2 cellular contexts compared by ENCODE assay signal in the genomic region with DNA sequence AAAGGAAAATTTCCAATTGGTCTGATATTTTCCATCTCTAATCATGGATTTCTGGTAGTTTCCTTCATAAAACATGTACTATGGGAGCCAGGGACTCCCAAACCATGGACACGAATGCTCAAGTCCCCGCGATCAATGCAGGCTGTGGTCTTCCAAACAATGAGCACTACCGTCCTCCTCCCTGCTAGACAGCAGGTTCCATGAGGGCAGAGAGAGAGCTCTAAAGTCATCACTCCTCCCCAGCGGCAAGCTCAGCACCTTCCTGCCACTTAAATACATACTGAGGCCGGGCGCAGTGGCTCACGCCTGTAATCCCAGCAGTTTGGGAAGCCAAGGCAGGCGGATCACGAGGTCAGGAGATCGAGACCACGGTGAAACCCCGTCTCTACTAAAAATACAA.
TF ChIP-seq lines count a peak whose summit lies in the region.

No MANE protein-coding gene starts in this region.

TF ChIP-seq in GM23338, 12 proteins besides CTCF, POLR2A, EP300 and RAD21:
- TF ChIP-seq CREB1 (CRISPR knock-in tag; IDR thresholded peaks at IDR 0.05; ENCODE audit: low read depth) (no peak), EZH2 (IDR thresholded peaks at IDR 0.05; ENCODE audit: low read depth, unreplicated experiment) (no peak), POLR2AphosphoS5 (IDR thresholded peaks at IDR 0.05; ENCODE audit: low read depth) (no peak), ZNF114 (CRISPR knock-in tag; IDR thresholded peaks at IDR 0.05) (no peak), EZH2phosphoT487 (IDR thresholded peaks at IDR 0.05; ENCODE audit: unreplicated experiment) (no peak)
- TF ChIP-seq, protein P1, sequence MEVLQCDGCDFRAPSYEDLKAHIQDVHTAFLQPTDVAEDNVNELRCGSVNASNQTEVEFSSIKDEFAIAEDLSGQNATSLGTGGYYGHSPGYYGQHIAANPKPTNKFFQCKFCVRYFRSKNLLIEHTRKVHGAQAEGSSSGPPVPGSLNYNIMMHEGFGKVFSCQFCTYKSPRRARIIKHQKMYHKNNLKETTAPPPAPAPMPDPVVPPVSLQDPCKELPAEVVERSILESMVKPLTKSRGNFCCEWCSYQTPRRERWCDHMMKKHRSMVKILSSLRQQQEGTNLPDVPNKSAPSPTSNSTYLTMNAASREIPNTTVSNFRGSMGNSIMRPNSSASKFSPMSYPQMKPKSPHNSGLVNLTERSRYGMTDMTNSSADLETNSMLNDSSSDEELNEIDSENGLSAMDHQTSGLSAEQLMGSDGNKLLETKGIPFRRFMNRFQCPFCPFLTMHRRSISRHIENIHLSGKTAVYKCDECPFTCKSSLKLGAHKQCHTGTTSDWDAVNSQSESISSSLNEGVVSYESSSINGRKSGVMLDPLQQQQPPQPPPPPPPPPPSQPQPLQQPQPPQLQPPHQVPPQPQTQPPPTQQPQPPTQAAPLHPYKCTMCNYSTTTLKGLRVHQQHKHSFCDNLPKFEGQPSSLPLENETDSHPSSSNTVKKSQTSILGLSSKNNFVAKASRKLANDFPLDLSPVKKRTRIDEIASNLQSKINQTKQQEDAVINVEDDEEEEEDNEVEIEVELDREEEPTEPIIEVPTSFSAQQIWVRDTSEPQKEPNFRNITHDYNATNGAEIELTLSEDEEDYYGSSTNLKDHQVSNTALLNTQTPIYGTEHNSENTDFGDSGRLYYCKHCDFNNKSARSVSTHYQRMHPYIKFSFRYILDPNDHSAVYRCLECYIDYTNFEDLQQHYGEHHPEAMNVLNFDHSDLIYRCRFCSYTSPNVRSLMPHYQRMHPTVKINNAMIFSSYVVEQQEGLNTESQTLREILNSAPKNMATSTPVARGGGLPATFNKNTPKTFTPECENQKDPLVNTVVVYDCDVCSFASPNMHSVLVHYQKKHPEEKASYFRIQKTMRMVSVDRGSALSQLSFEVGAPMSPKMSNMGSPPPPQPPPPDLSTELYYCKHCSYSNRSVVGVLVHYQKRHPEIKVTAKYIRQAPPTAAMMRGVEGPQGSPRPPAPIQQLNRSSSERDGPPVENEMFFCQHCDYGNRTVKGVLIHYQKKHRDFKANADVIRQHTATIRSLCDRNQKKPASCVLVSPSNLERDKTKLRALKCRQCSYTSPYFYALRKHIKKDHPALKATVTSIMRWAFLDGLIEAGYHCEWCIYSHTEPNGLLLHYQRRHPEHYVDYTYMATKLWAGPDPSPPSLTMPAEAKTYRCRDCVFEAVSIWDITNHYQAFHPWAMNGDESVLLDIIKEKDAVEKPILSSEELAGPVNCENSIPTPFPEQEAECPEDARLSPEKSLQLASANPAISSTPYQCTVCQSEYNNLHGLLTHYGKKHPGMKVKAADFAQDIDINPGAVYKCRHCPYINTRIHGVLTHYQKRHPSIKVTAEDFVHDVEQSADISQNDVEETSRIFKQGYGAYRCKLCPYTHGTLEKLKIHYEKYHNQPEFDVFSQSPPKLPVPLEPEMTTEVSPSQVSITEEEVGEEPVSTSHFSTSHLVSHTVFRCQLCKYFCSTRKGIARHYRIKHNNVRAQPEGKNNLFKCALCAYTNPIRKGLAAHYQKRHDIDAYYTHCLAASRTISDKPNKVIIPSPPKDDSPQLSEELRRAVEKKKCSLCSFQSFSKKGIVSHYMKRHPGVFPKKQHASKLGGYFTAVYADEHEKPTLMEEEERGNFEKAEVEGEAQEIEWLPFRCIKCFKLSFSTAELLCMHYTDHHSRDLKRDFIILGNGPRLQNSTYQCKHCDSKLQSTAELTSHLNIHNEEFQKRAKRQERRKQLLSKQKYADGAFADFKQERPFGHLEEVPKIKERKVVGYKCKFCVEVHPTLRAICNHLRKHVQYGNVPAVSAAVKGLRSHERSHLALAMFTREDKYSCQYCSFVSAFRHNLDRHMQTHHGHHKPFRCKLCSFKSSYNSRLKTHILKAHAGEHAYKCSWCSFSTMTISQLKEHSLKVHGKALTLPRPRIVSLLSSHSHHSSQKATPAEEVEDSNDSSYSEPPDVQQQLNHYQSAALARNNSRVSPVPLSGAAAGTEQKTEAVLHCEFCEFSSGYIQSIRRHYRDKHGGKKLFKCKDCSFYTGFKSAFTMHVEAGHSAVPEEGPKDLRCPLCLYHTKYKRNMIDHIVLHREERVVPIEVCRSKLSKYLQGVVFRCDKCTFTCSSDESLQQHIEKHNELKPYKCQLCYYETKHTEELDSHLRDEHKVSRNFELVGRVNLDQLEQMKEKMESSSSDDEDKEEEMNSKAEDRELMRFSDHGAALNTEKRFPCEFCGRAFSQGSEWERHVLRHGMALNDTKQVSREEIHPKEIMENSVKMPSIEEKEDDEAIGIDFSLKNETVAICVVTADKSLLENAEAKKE (CRISPR knock-in tag; IDR thresholded peaks at IDR 0.05), result no peak
- TF ChIP-seq, protein P2, sequence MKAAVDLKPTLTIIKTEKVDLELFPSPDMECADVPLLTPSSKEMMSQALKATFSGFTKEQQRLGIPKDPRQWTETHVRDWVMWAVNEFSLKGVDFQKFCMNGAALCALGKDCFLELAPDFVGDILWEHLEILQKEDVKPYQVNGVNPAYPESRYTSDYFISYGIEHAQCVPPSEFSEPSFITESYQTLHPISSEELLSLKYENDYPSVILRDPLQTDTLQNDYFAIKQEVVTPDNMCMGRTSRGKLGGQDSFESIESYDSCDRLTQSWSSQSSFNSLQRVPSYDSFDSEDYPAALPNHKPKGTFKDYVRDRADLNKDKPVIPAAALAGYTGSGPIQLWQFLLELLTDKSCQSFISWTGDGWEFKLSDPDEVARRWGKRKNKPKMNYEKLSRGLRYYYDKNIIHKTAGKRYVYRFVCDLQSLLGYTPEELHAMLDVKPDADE (IDR thresholded peaks at IDR 0.05), result no peak

TF ChIP-seq in HepG2, 621 proteins besides CTCF, POLR2A, EP300 and RAD21:
- TF ChIP-seq ZNF3 (CRISPR knock-in tag; IDR thresholded peaks at IDR 0.05), result no peak
- 0 out of 2 replicates have a peak, but pooled peaks have one; percentile 12 for TF ChIP-seq JUNB (CRISPR knock-in tag; IDR thresholded peaks at IDR 0.05; ENCODE audit: borderline replicate concordance)
- TF ChIP-seq, protein P3, sequence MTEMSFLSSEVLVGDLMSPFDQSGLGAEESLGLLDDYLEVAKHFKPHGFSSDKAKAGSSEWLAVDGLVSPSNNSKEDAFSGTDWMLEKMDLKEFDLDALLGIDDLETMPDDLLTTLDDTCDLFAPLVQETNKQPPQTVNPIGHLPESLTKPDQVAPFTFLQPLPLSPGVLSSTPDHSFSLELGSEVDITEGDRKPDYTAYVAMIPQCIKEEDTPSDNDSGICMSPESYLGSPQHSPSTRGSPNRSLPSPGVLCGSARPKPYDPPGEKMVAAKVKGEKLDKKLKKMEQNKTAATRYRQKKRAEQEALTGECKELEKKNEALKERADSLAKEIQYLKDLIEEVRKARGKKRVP (CRISPR knock-in tag; IDR thresholded peaks at IDR 0.05), result no peak
- TF ChIP-seq, protein P4, sequence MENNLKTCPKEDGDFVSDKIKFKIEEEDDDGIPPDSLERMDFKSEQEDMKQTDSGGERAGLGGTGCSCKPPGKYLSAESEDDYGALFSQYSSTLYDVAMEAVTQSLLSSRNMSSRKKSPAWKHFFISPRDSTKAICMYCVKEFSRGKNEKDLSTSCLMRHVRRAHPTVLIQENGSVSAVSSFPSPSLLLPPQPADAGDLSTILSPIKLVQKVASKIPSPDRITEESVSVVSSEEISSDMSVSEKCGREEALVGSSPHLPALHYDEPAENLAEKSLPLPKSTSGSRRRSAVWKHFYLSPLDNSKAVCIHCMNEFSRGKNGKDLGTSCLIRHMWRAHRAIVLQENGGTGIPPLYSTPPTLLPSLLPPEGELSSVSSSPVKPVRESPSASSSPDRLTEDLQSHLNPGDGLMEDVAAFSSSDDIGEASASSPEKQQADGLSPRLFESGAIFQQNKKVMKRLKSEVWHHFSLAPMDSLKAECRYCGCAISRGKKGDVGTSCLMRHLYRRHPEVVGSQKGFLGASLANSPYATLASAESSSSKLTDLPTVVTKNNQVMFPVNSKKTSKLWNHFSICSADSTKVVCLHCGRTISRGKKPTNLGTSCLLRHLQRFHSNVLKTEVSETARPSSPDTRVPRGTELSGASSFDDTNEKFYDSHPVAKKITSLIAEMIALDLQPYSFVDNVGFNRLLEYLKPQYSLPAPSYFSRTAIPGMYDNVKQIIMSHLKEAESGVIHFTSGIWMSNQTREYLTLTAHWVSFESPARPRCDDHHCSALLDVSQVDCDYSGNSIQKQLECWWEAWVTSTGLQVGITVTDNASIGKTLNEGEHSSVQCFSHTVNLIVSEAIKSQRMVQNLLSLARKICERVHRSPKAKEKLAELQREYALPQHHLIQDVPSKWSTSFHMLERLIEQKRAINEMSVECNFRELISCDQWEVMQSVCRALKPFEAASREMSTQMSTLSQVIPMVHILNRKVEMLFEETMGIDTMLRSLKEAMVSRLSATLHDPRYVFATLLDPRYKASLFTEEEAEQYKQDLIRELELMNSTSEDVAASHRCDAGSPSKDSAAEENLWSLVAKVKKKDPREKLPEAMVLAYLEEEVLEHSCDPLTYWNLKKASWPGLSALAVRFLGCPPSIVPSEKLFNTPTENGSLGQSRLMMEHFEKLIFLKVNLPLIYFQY (CRISPR knock-in tag; IDR thresholded peaks at IDR 0.05; ENCODE audit: borderline replicate concordance), result no peak
- TF ChIP-seq MZF1 (CRISPR knock-in tag; IDR thresholded peaks at IDR 0.05; ENCODE audit: borderline replicate concordance), result 0 out of 2 replicates have a peak, but pooled peaks have one; percentile 79
- TF ChIP-seq NBN (conservative IDR thresholded peaks at IDR 0.05), result no peak
- no peak for TF ChIP-seq KLF6 (CRISPR knock-in tag; IDR thresholded peaks at IDR 0.05)
- TF ChIP-seq, protein P5, sequence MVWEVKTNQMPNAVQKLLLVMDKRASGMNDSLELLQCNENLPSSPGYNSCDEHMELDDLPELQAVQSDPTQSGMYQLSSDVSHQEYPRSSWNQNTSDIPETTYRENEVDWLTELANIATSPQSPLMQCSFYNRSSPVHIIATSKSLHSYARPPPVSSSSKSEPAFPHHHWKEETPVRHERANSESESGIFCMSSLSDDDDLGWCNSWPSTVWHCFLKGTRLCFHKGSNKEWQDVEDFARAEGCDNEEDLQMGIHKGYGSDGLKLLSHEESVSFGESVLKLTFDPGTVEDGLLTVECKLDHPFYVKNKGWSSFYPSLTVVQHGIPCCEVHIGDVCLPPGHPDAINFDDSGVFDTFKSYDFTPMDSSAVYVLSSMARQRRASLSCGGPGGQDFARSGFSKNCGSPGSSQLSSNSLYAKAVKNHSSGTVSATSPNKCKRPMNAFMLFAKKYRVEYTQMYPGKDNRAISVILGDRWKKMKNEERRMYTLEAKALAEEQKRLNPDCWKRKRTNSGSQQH (CRISPR knock-in tag; IDR thresholded peaks at IDR 0.05; ENCODE audit: low read depth), result no peak
- no peak for TF ChIP-seq MATR3 (CRISPR knock-in tag; IDR thresholded peaks at IDR 0.05)
- TF ChIP-seq ZNF263 (CRISPR knock-in tag; IDR thresholded peaks at IDR 0.05), result peak; percentile 76
- no peak for TF ChIP-seq HOXA7 (CRISPR knock-in tag; IDR thresholded peaks at IDR 0.05)
- 0 out of 2 replicates have a peak, but pooled peaks have one; percentile 22 for TF ChIP-seq SPEN (CRISPR knock-in tag; IDR thresholded peaks at IDR 0.05; ENCODE audit: low read depth)
